8 cellular contexts compared by ENCODE assay signal in the genomic region with DNA sequence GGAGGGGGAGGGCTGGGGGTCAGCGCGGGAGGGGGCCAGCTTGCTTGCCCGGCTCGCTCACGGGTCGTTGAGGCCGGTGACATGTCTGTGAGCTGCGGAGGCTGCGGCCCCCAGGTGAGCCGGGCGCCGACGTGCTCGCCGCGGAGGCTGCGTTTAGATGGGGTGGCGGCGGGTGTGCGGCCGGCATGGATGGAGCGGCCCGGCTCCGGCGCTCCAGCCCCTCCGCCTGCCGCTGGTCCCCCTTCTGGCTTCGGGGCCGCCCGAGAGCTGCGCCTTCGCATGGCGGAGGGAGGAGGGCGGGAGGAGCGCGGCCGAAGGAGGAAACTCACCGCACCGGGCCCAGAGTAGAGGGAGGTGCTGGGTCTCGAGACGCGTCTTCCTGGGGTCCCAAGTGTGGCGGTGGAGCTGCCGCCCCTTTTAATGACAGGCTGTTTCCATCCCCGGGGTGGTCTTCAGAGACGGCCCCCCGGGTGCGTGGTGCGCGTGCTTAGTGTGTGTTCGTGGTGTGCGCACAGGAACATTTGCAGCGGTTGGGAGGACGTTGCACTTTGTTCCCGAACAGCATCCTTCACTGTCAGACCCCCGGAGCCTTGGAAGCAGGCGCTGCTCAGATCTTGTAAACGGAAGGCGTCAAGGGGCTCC. TPM values are rescaled to one million over a fixed set of nuclear protein-coding genes. Genes with fewer than 3 reads are reported as not detected.
DNase-seq lines count a peak whose midpoint lies in the region; ATAC-seq and TF ChIP-seq lines count a peak whose summit lies in the region.

A gene with protein sequence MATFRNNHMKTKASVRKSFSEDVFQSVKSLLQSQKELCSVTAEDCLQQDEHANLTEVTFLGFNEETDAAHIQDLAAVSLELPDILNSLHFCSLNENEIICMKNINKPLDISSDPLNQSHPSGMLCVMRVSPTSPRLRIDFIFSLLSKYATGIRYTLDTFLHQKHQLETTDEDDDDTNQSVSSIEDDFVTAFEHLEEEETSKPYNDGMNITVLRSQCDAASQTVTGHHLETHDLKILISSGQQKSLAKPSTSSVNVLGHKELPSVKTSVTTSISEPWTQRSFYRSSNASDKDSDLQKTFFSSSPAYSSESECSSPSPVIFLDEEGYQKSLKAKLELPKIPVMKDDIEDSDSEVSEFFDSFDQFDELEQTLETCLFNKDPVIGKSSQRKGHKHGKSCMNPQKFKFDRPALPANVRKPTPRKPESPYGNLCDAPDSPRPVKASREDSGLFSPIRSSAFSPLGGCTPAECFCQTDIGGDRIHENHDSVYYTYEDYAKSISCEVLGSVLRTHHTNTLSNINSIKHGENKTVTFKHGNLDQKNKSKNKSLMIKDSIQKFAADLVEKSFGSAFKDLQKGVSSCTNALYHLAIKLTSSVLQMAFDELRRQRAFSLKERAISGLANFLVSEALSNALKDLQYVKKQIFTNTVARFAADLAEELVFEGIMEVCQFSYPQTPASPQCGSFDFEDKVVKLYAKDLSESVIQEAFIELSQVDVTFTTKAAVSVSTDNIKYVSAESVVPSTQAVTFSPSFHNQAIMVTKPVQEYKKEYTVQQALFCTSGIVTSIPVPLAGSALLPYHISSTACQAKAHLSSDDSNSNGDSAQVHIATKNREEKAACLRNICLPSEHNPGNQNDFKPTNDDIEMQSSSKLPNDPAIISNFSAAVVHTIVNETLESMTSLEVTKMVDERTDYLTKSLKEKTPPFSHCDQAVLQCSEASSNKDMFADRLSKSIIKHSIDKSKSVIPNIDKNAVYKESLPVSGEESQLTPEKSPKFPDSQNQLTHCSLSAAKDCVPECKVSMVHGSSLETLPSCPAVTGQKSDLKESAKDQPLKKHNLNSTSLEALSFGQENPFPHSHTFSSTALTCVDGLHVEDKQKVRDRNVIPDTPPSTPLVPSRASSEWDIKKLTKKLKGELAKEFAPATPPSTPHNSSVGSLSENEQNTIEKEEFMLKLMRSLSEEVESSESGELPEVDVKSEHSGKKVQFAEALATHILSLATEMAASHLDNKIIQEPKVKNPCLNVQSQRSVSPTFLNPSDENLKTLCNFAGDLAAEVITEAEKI (N-terminal part only) (plus strand): TSS at position 38 of the 642 bp plus-strand sequence. CDS start 14,197 bp downstream, outside the sequence.

- ATAC-seq in GM18858 (IDR thresholded peaks at IDR 0.05; ENCODE audit: unreplicated experiment) (peak; percentile 4), HG03095 (IDR thresholded peaks at IDR 0.05; ENCODE audit: unreplicated experiment) (peak; percentile 7), foreskin keratinocyte (peak; percentile 57)

- H3K4ac ChIP-seq in neuronal stem cell (ENCODE audit: low read length) = no peak within 1 kb of the TSS

- no peak within 1 kb of the TSS for H2BK12ac ChIP-seq in neuronal stem cell (ENCODE audit: low read length)

- peak within 1 kb of the TSS; percentile 48 for H2BK5ac ChIP-seq in neuronal stem cell (ENCODE audit: low read length)

- H3K27ac ChIP-seq in AG04450 (ENCODE audit: low read depth, low read length) = peak within 1 kb of the TSS; percentile 87
- peak within 1 kb of the TSS; percentile 76 for H3K27ac ChIP-seq in foreskin keratinocyte
- peak within 1 kb of the TSS; percentile 89 for H3K27ac ChIP-seq in neuronal stem cell (replicated peaks; ENCODE audit: low read length)
- H3K27ac ChIP-seq in suprapubic skin = peak within 1 kb of the TSS; percentile 93

- CTCF ChIA-PET in AG04450 (lab: Charles Lee) = interaction anchor here (1.1 kb wide), 1 partner anchor 394 kb away, joined by 3 read pairs; no protein-coding TSS in a partner anchor

- no peak for TF ChIP-seq EP300 in suprapubic skin (IDR thresholded peaks at IDR 0.05)

- peak within 1 kb of the TSS; percentile 99 for H3K23ac ChIP-seq in neuronal stem cell (ENCODE audit: low read depth, low read length, poor library complexity)

- WGBS in neuronal stem cell (ENCODE audit: extremely low coverage in 2 of 2, insufficient read length in 2 of 2, insufficient replicate concordance in 1 of 2), 2 donors = no CpG with 5 or more reads among the region's 59 CpGs
- WGBS in suprapubic skin = 0% methylated on average over 5 of the region's 59 CpGs

- no peak for DNase-seq in AG04450 (ENCODE audit: low read depth, low spot score)
- peak; percentile 69 for DNase-seq in OCI-M1 (lab: John Stamatoyannopoulos, UW)
- DNase-seq in activated effector memory CD4-positive, alpha-beta T cell treated with Interleukin-2 at 50 U/mL for 16 hours = peak; percentile 37
- DNase-seq in foreskin keratinocyte = peak in 1 of 2 donors; percentile 40
- DNase-seq in neuronal stem cell (ENCODE audit: low spot score) = no peak
- DNase-seq in suprapubic skin (ENCODE audit: low spot score in 2 of 2) = peak; percentile 73 to 84

- H3K14ac ChIP-seq in neuronal stem cell (ENCODE audit: low read length) = peak within 1 kb of the TSS; percentile 94

- TF ChIP-seq CTCF in AG04450 (IDR thresholded peaks at IDR 0.05; ENCODE audit: low read depth, low read length) (no peak), foreskin keratinocyte (conservative IDR thresholded peaks at IDR 0.05) (no peak), suprapubic skin (IDR thresholded peaks at IDR 0.05) (no peak)

- H4K91ac ChIP-seq in neuronal stem cell (ENCODE audit: low read depth, low read length, poor library complexity) = no peak within 1 kb of the TSS

- peak within 1 kb of the TSS; percentile 51 for H2BK120ac ChIP-seq in neuronal stem cell (ENCODE audit: low read depth, low read length)

- H3K9ac ChIP-seq in neuronal stem cell (ENCODE audit: low read depth, low read length, poor library complexity) = peak within 1 kb of the TSS; percentile 93

- peak within 1 kb of the TSS; percentile 39 for H2BK15ac ChIP-seq in neuronal stem cell (ENCODE audit: low read length)

- POLR2A ChIA-PET in AG04450 (lab: Yijun Ruan, JAX) = interaction anchor here (1.4 kb wide), 1 partner anchor 13 kb away, joined by 3 read pairs; no protein-coding TSS in a partner anchor

- H2AK5ac ChIP-seq in neuronal stem cell (ENCODE audit: low read depth, low read length) = no peak within 1 kb of the TSS

- no peaks in the 10 kb centered on the region for H3K79me1 ChIP-seq in neuronal stem cell (ENCODE audit: low read depth, low read length)

- peak within 1 kb of the TSS; percentile 96 for H2AFZ ChIP-seq in neuronal stem cell (ENCODE audit: low read length)

- H3K36me3 ChIP-seq in neuronal stem cell (replicated peaks in 1 of 2; ENCODE audit: control insufficient read depth in 2 of 2, insufficient read depth in 2 of 2, low read length in 2 of 2) (no peaks in the 10 kb centered on the region), suprapubic skin (no peaks in the 10 kb centered on the region)

- H3K9me3 ChIP-seq in AG04450 (ENCODE audit: control insufficient read depth, insufficient read depth, low read length) = no peaks in the 10 kb centered on the region; the same call in 1 of the 2 replicates
- peaks cover 4 to 7% of the 10 kb centered on the region in 2 donors for H3K9me3 ChIP-seq in neuronal stem cell (replicated peaks in 1 of 2; ENCODE audit: control insufficient read depth in 2 of 2, insufficient read depth in 1 of 2, low read depth in 1 of 2, low read length in 2 of 2)
- no peaks in the 10 kb centered on the region for H3K9me3 ChIP-seq in suprapubic skin

- H4K8ac ChIP-seq in neuronal stem cell (ENCODE audit: low read depth, low read length) = no peak within 1 kb of the TSS

- H3K4me2 ChIP-seq in neuronal stem cell (ENCODE audit: insufficient read depth, low read length, poor library complexity, severe bottlenecking) = peak within 1 kb of the TSS; percentile 79

- H3K27me3 ChIP-seq in AG04450 (ENCODE audit: control insufficient read depth, insufficient read depth, low read length) (no peaks in the 10 kb centered on the region), foreskin keratinocyte (no peaks in the 10 kb centered on the region), neuronal stem cell (ENCODE audit: control insufficient read depth in 3 of 3, insufficient read depth in 3 of 3, low read depth in 1 of 3, low read length in 3 of 3) (no peaks in the 10 kb centered on the region), suprapubic skin (no peaks in the 10 kb centered on the region)

- H3K18ac ChIP-seq in neuronal stem cell (ENCODE audit: low read length) = peak within 1 kb of the TSS; percentile 95

- peaks cover 9% of the 10 kb centered on the region for H3K4me1 ChIP-seq in foreskin keratinocyte
- peaks cover 5% of the 10 kb centered on the region in 2 donors for H3K4me1 ChIP-seq in neuronal stem cell (ENCODE audit: control insufficient read depth in 2 of 2, insufficient read depth in 1 of 2, low read depth in 1 of 2, low read length in 2 of 2)
- H3K4me1 ChIP-seq in suprapubic skin = peaks cover 36% of the 10 kb centered on the region

- no peak for TF ChIP-seq POLR2A in suprapubic skin (IDR thresholded peaks at IDR 0.05)

- H3K4me3 ChIP-seq in AG04450 (ENCODE audit: low read depth, low read length) = peak within 1 kb of the TSS; percentile 83
- H3K4me3 ChIP-seq in neuronal stem cell (ENCODE audit: low read length in 2 of 2) = peak within 1 kb of the TSS; percentile 62 to 96
- peak within 1 kb of the TSS; percentile 83 for H3K4me3 ChIP-seq in suprapubic skin

RNA-seq across cellular contexts. Expression of the gene that starts here (rescaled TPM):
- polyA plus RNA-seq in AG04450 (2011; rRNA removed) (21.6 and 29.8 TPM in 2 replicates), foreskin keratinocyte (2.7 and 3.0 TPM in 2 replicates)
- 23.1 and 44.0 TPM in 2 replicates for polyA minus RNA-seq in AG04450 (2011; rRNA and poly(A)+ RNA removed)
- total RNA-seq in foreskin keratinocyte (21.9 and 22.5 TPM in 2 replicates), suprapubic skin (10 to 100 TPM; 15.8 to 34.4 (median 20.7) TPM)
- polyA plus RNA-seq in neuronal stem cell (2013, experiment 1 of 2) = 8.0 TPM
- 8.1 TPM for polyA plus RNA-seq in neuronal stem cell (2013, experiment 2 of 2)

Comparison
In these comparisons a context has a peak if more than half of its experiments do, and no peak if none do; other contexts are left out.
1. DNase-seq: peak in OCI-M1 (single experiment), activated effector memory CD4-positive, alpha-beta T cell treated with Interleukin-2 at 50 U/mL for 16 hours (single experiment) and suprapubic skin (2 of 2); none in AG04450 (single experiment) and neuronal stem cell (single experiment).
2. ATAC-seq: peak in every context shown above with its lines; median percentile 57 in foreskin keratinocyte; 7 in HG03095; 4 in GM18858.
3. Peak in every context shown above with its lines, with median percentiles within 50 percentile points of each other: H3K27ac ChIP-seq and H3K4me3 ChIP-seq.